ENCODE assay signal across 8 cellular contexts in genomic region chr7:97145068-97145467, GRCh38. TPM values are rescaled to one million over a fixed set of nuclear protein-coding genes. Genes with fewer than 3 reads are reported as not detected.
A peak's percentile ranks its signal among the peaks of the same experiment; 100 is the strongest.
DNase-seq lines count a peak whose midpoint lies in the region; ATAC-seq, FAIRE-seq and TF ChIP-seq lines count a peak whose summit lies in the region.

No MANE protein-coding gene starts in this region.

- H3K9me3 Mint-ChIP-seq in MCF 10A (ENCODE audit: unreplicated experiment) (no peaks in the 10 kb centered on the region), chondrocyte (ENCODE audit: low read depth) (peaks cover 12% of the 10 kb centered on the region), osteocyte (ENCODE audit: unreplicated experiment) (no peaks in the 10 kb centered on the region)

- H3K27me3 Mint-ChIP-seq in MCF 10A (ENCODE audit: insufficient read depth, unreplicated experiment) (no peaks in the 10 kb centered on the region), chondrocyte (ENCODE audit: low read depth) (no peaks in the 10 kb centered on the region), osteocyte (ENCODE audit: unreplicated experiment) (no peaks in the 10 kb centered on the region)

- POLR2A ChIA-PET in MCF 10A (lab: Yijun Ruan, JAX): interaction anchor here (1.5 kb wide), 1 partner anchor 690 kb away, joined by 3 read pairs; no protein-coding TSS in a partner anchor

- BruUV-seq in MCF 10A (replicated peaks; lab: Mats Ljungman, UMichigan): no TSS peak

- H3K27ac Mint-ChIP-seq in MCF 10A (ENCODE audit: low read depth, unreplicated experiment) (no peak overlapping the region), chondrocyte (ENCODE audit: unreplicated experiment) (no peak overlapping the region), osteocyte (ENCODE audit: unreplicated experiment) (peak overlapping the region; percentile 9)

- H3K4me1 Mint-ChIP-seq in MCF 10A (ENCODE audit: insufficient read depth, unreplicated experiment): no peaks in the 10 kb centered on the region
- peaks cover 6% of the 10 kb centered on the region for H3K4me1 Mint-ChIP-seq in chondrocyte (ENCODE audit: low read depth)
- H3K4me1 Mint-ChIP-seq in osteocyte (ENCODE audit: unreplicated experiment): peaks cover 11% of the 10 kb centered on the region

- CTCF ChIA-PET in MCF 10A (lab: Yijun Ruan, JAX): interaction anchor here (0.6 to 1.1 kb wide), 15 partner anchors 9 to 703 kb away, joined by 3 to 5 read pairs (median 4); no protein-coding TSS in a partner anchor

- TF ChIP-seq POLR2A in breast epithelium (IDR thresholded peaks at IDR 0.05) (no peak), GM12892 (IDR thresholded peaks at IDR 0.05; ENCODE audit: low read depth, low read length) (no peak)

- no peaks in the 10 kb centered on the region for H3K36me3 ChIP-seq in breast epithelium

- peaks cover 11 to 12% of the 10 kb centered on the region in 2 donors for H3K9me3 ChIP-seq in breast epithelium

- peak; percentile 45 for DNase-seq in MCF 10A (ENCODE audit: unreplicated experiment)
- DNase-seq in breast epithelium (ENCODE audit: low spot score in 2 of 2): no peak
- peak; percentile 39 for DNase-seq in NCI-H2171 treated with DMSO at 0.1 percent for 48 hours (lab: John Stamatoyannopoulos, UW)
- DNase-seq in chondrocyte (ENCODE audit: low spot score): no peak
- DNase-seq in osteocyte (ENCODE audit: extremely low spot score, unreplicated experiment): no peak
- DNase-seq in GM12892 (ENCODE audit: insufficient read length): no peak
- no peak for DNase-seq in D341Med (ENCODE audit: low spot score)

- no peaks in the 10 kb centered on the region for H3K4me1 ChIP-seq in breast epithelium

- no peak overlapping the region for H3K4me3 ChIP-seq in breast epithelium

- no peak for FAIRE-seq in GM12892 (lab: Jason Lieb, UNC)

- intact Hi-C loops in MCF 10A (cut with micrococcal nuclease): loop anchor here (1.0 to 5.0 kb wide), 3 partner anchors 34 to 867 kb away; no protein-coding TSS in a partner anchor
- intact Hi-C loops in breast epithelium (cut with DNase I; ENCODE audit: low total_unique reads): no loop called here

- H3K36me3 Mint-ChIP-seq in MCF 10A (ENCODE audit: insufficient read depth, unreplicated experiment) (no peaks in the 10 kb centered on the region), chondrocyte (ENCODE audit: low read depth) (peaks cover 12% of the 10 kb centered on the region), osteocyte (ENCODE audit: unreplicated experiment) (peaks cover 10% of the 10 kb centered on the region)

- no peaks in the 10 kb centered on the region for H3K27me3 ChIP-seq in breast epithelium

- no peak for ATAC-seq in HG02571 (IDR thresholded peaks at IDR 0.05; ENCODE audit: unreplicated experiment)

- peak; percentile 62 for TF ChIP-seq CTCF in MCF 10A (IDR thresholded peaks at IDR 0.05; ENCODE audit: unreplicated experiment)
- no peak for TF ChIP-seq CTCF in breast epithelium (IDR thresholded peaks at IDR 0.05)
- peak; percentile 89 for TF ChIP-seq CTCF in chondrocyte (IDR thresholded peaks at IDR 0.05)
- peak; percentile 64 for TF ChIP-seq CTCF in osteocyte (IDR thresholded peaks at IDR 0.05)

- no peak overlapping the region for H3K27ac ChIP-seq in breast epithelium

- no peak overlapping the region for H3K4me3 Mint-ChIP-seq in MCF 10A (ENCODE audit: unreplicated experiment)
- no peak overlapping the region for H3K4me3 Mint-ChIP-seq in chondrocyte (ENCODE audit: unreplicated experiment)
- no peak overlapping the region for H3K4me3 Mint-ChIP-seq in osteocyte (ENCODE audit: unreplicated experiment)

RNA-seq across cellular contexts. Expression of gene SDHAF3, which starts 27.6 kb away (rescaled TPM):
- total RNA-seq in MCF 10A (2022) (6.7 and 12.3 TPM in 2 replicates), breast epithelium (10 to 100 TPM in 1 of 3 donors, 1 to 10 TPM in 2; 4.3 to 12.3 (median 8.5) TPM), chondrocyte (6.0 to 14.9 TPM (median 8.0 TPM) in 3 replicates), osteocyte (10.0 and 11.1 TPM in 2 replicates)
- 26.1 TPM for polyA plus RNA-seq in GM12892 (2012; ENCODE audit: missing spikeins)

Comparison
In these comparisons a context has a peak if more than half of its experiments do, and no peak if none do; other contexts are left out.
1. DNase-seq: peak in MCF 10A (single experiment) and NCI-H2171 treated with DMSO at 0.1 percent for 48 hours (single experiment); none in breast epithelium (0 of 2), chondrocyte (single experiment), osteocyte (single experiment), GM12892 (single experiment) and D341Med (single experiment).
2. CTCF ChIP-seq: peak in MCF 10A (single experiment), chondrocyte (single experiment) and osteocyte (single experiment); none in breast epithelium (0 of 3).